11 cellular contexts compared by ENCODE assay signal in genomic region chr12:857611-858010, GRCh38.
A peak's percentile ranks its signal among the peaks of the same experiment; 100 is the strongest.
DNase-seq lines count a peak whose midpoint lies in the region; ATAC-seq and TF ChIP-seq lines count a peak whose summit lies in the region.
"Had no signal": no experiment of that assay in that cellular context is flagged by ENCODE, and none has a peak within 500 bp of the region (broad histone marks: within the 10 kb centered on the region; RNA-seq: fewer than 3 reads in every experiment).

No MANE protein-coding gene starts in this region.

- H2BK15ac ChIP-seq in neuronal stem cell (ENCODE audit: low read length), result no peak overlapping the region

- H3K4me3 ChIP-seq in SK-N-SH (ENCODE audit: low read depth in 2 of 2, low read length in 1 of 2) (no peak overlapping the region), Peyer's patch (no peak overlapping the region), neuronal stem cell (ENCODE audit: low read length in 2 of 2) (no peak overlapping the region)

- no peak overlapping the region for H4K8ac ChIP-seq in neuronal stem cell (ENCODE audit: low read depth, low read length)

- peak; percentile 86 for ATAC-seq in sciatic nerve

- no peak for TF ChIP-seq POLR2A in Peyer's patch (IDR thresholded peaks at IDR 0.05)

- H3K9me2 ChIP-seq in SK-N-SH, result no peaks in the 10 kb centered on the region

- H4K20me1 ChIP-seq in SK-N-SH (ENCODE audit: insufficient read depth), result no peaks in the 10 kb centered on the region

- H3K23ac ChIP-seq in neuronal stem cell (ENCODE audit: low read depth, low read length, poor library complexity), result no peak overlapping the region

- no peak overlapping the region for H3K9ac ChIP-seq in SK-N-SH
- no peak overlapping the region for H3K9ac ChIP-seq in neuronal stem cell (ENCODE audit: low read depth, low read length, poor library complexity)

- H3F3A ChIP-seq in SK-N-SH (replicated peaks; ENCODE audit: insufficient read depth), result peaks cover 15% of the 10 kb centered on the region

- H2BK120ac ChIP-seq in neuronal stem cell (ENCODE audit: low read depth, low read length), result no peak overlapping the region

- POLR2A ChIA-PET in SK-N-SH (lab: Yijun Ruan, JAX), result interaction anchor here (0.6 kb wide), 1 partner anchor 33 kb away, joined by 3 read pairs; no protein-coding TSS in a partner anchor

- WGBS in SK-N-SH (ENCODE audit: low lambda C conversion rate), result 35% methylated on average over 5 of the region's 5 CpGs
- WGBS in neuronal stem cell (ENCODE audit: extremely low coverage in 2 of 2, insufficient read length in 2 of 2, insufficient replicate concordance in 1 of 2), 2 donors, result no CpG with 5 or more reads among the region's 5 CpGs

- no peak overlapping the region for H3K4ac ChIP-seq in neuronal stem cell (ENCODE audit: low read length)

- H2AK5ac ChIP-seq in neuronal stem cell (ENCODE audit: low read depth, low read length), result no peak overlapping the region

- H2BK12ac ChIP-seq in neuronal stem cell (ENCODE audit: low read length), result no peak overlapping the region

- no peak overlapping the region for H3K14ac ChIP-seq in neuronal stem cell (ENCODE audit: low read length)

- H3K79me1 ChIP-seq in neuronal stem cell (ENCODE audit: low read depth, low read length), result peaks cover 1% of the 10 kb centered on the region

- H4K91ac ChIP-seq in neuronal stem cell (ENCODE audit: low read depth, low read length, poor library complexity), result no peak overlapping the region

- CTCF ChIA-PET in SK-N-SH (lab: Yijun Ruan, JAX), result interaction anchor here (0.8 to 1.8 kb wide), 6 partner anchors 15 to 106 kb away, joined by 3 to 4 read pairs (median 3); partner anchors contain the start of gene RAD52

- peaks cover 34% of the 10 kb centered on the region for H3K79me2 ChIP-seq in SK-N-SH (ENCODE audit: insufficient read depth)

- intact Hi-C loops in sciatic nerve (cut with DNase I), result no loop called here

- no peak for TF ChIP-seq EP300 in SK-N-SH (IDR thresholded peaks at IDR 0.05; ENCODE audit: borderline replicate concordance in 1 of 2, low read depth in 1 of 2, low read length in 1 of 2)

- H3K36me3 ChIP-seq in SK-N-SH (replicated peaks in 1 of 2; ENCODE audit: control insufficient read depth in 1 of 2, insufficient read depth in 2 of 2, low read length in 1 of 2) (peaks cover 39 to 46% of the 10 kb centered on the region in 2 experiments), Peyer's patch (peaks cover 0 to 48% (median 2%) of the 10 kb centered on the region in 3 donors), neuronal stem cell (replicated peaks in 1 of 2; ENCODE audit: control insufficient read depth in 2 of 2, insufficient read depth in 2 of 2, low read length in 2 of 2) (peaks cover 11 to 70% of the 10 kb centered on the region in 2 donors)

- H3K27ac ChIP-seq in SK-N-SH (ENCODE audit: low read depth in 2 of 2, low read length in 1 of 2) (peak overlapping the region; percentile 48 to 73; a peak in 3 of 4 replicates), Peyer's patch (no peak overlapping the region), neuronal stem cell (replicated peaks; ENCODE audit: low read length) (no peak overlapping the region)
- H3K27ac ChIP-seq: neutrophil had no signal

- DNase-seq in EL (peak; percentile 84), SK-N-SH (no peak), fibroblast of peridontal ligament (ENCODE audit: extremely low read depth) (peak; percentile 91), sciatic nerve (ENCODE audit: low spot score) (no peak), Peyer's patch (no peak), epidermal melanocyte (ENCODE audit: insufficient read length, low spot score) (no peak), islet precursor cell (no peak), neuronal stem cell (ENCODE audit: low spot score) (no peak)
- DNase-seq: hippocampal formation, NCI-H1436 treated with DMSO at 0.1 percent for 48 hours had no signal

- H3K18ac ChIP-seq in neuronal stem cell (ENCODE audit: low read length), result no peak overlapping the region

- H3K4me1 ChIP-seq in SK-N-SH (ENCODE audit: control insufficient read depth in 1 of 2, insufficient read depth in 2 of 2, low read depth in 1 of 2, low read length in 1 of 2), result peaks cover 0 to 26% of the 10 kb centered on the region in 2 experiments; a peak in 2 of 4 replicates
- no peaks in the 10 kb centered on the region for H3K4me1 ChIP-seq in Peyer's patch
- H3K4me1 ChIP-seq in neuronal stem cell (ENCODE audit: control insufficient read depth in 2 of 2, insufficient read depth in 1 of 2, low read depth in 1 of 2, low read length in 2 of 2), result no peaks in the 10 kb centered on the region

- H3K9me3 ChIP-seq in SK-N-SH (no peaks in the 10 kb centered on the region), Peyer's patch (no peaks in the 10 kb centered on the region), neuronal stem cell (replicated peaks in 1 of 2; ENCODE audit: control insufficient read depth in 2 of 2, insufficient read depth in 1 of 2, low read depth in 1 of 2, low read length in 2 of 2) (no peaks in the 10 kb centered on the region)
- H3K9me3 ChIP-seq: neutrophil had no signal

- TF ChIP-seq RAD21 in SK-N-SH (IDR thresholded peaks at IDR 0.05; ENCODE audit: low read length), result no peak

- H2AFZ ChIP-seq in SK-N-SH (ENCODE audit: low read depth) (no peak overlapping the region), neuronal stem cell (ENCODE audit: low read length) (no peak overlapping the region)

- H2BK5ac ChIP-seq in neuronal stem cell (ENCODE audit: low read length), result no peak overlapping the region

- H3K27me3 ChIP-seq in SK-N-SH (ENCODE audit: insufficient read depth) (no peaks in the 10 kb centered on the region), Peyer's patch (no peaks in the 10 kb centered on the region), neuronal stem cell (ENCODE audit: control insufficient read depth in 3 of 3, insufficient read depth in 3 of 3, low read depth in 1 of 3, low read length in 3 of 3) (no peaks in the 10 kb centered on the region)
- H3K27me3 ChIP-seq: neutrophil had no signal

- H3K4me2 ChIP-seq in SK-N-SH (peak overlapping the region; percentile 2; the same call in 1 of the 2 replicates), neuronal stem cell (ENCODE audit: insufficient read depth, low read length, poor library complexity, severe bottlenecking) (no peak overlapping the region)

- TF ChIP-seq CTCF in SK-N-SH (IDR thresholded peaks at IDR 0.05) (no peak), Peyer's patch (IDR thresholded peaks at IDR 0.05) (no peak)

TF ChIP-seq in SK-N-SH, 30 proteins besides CTCF, POLR2A, EP300 and RAD21 (continues in another document):
- TF ChIP-seq ELF1 (IDR thresholded peaks at IDR 0.05) (no peak), FOSL2 (IDR thresholded peaks at IDR 0.05; ENCODE audit: borderline replicate concordance, low read depth) (peak; percentile 76; the same call in 1 of the 2 replicates), TCF12 (IDR thresholded peaks at IDR 0.05) (peak; percentile 59; the same call in 1 of the 2 replicates), TEAD4 (IDR thresholded peaks at IDR 0.05; ENCODE audit: borderline replicate concordance, insufficient read depth) (peak; percentile 36; the same call in 1 of the 2 replicates), CHD2 (IDR thresholded peaks at IDR 0.05; ENCODE audit: low read length, partially characterized antibody) (no peak), MXI1 (IDR thresholded peaks at IDR 0.05; ENCODE audit: low read depth, low read length) (no peak), YY1 (IDR thresholded peaks at IDR 0.05; ENCODE audit: low read depth) (no peak), NFIC (IDR thresholded peaks at IDR 0.05; ENCODE audit: borderline replicate concordance) (peak; percentile 66; the same call in 1 of the 2 replicates), SIN3A (IDR thresholded peaks at IDR 0.05; ENCODE audit: borderline replicate concordance, low read depth, low read length) (0 out of 2 replicates have a peak, but pooled peaks have one; percentile 44), JUND (IDR thresholded peaks at IDR 0.05) (peak; percentile 70), NRF1 (IDR thresholded peaks at IDR 0.05; ENCODE audit: low read depth, low read length) (no peak), MAX (IDR thresholded peaks at IDR 0.05; ENCODE audit: low read depth) (0 out of 2 replicates have a peak, but pooled peaks have one; percentile 21), GABPA (IDR thresholded peaks at IDR 0.05; ENCODE audit: low read depth) (no peak), MEF2A (IDR thresholded peaks at IDR 0.05; ENCODE audit: borderline replicate concordance, low read depth) (no peak)
- TF ChIP-seq, protein P1, sequence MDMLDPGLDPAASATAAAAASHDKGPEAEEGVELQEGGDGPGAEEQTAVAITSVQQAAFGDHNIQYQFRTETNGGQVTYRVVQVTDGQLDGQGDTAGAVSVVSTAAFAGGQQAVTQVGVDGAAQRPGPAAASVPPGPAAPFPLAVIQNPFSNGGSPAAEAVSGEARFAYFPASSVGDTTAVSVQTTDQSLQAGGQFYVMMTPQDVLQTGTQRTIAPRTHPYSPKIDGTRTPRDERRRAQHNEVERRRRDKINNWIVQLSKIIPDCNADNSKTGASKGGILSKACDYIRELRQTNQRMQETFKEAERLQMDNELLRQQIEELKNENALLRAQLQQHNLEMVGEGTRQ (IDR thresholded peaks at IDR 0.05; ENCODE audit: borderline replicate concordance, low read depth, low read length), result no peak
- TF ChIP-seq, protein P2, sequence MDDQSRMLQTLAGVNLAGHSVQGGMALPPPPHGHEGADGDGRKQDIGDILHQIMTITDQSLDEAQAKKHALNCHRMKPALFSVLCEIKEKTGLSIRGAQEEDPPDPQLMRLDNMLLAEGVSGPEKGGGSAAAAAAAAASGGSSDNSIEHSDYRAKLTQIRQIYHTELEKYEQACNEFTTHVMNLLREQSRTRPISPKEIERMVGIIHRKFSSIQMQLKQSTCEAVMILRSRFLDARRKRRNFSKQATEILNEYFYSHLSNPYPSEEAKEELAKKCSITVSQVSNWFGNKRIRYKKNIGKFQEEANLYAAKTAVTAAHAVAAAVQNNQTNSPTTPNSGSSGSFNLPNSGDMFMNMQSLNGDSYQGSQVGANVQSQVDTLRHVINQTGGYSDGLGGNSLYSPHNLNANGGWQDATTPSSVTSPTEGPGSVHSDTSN (IDR thresholded peaks at IDR 0.05), result peak; percentile 82

Comparison
In these comparisons a context has a peak if more than half of its experiments do, and no peak if none do; other contexts are left out.
1. DNase-seq: peak in EL (single experiment) and fibroblast of peridontal ligament (single experiment); none in SK-N-SH (single experiment), sciatic nerve (single experiment), Peyer's patch (0 of 3), epidermal melanocyte (single experiment), islet precursor cell (single experiment) and neuronal stem cell (single experiment).
2. H3K27ac ChIP-seq: peak in SK-N-SH (2 of 2); none in Peyer's patch (0 of 4) and neuronal stem cell (single experiment).